Comparison of ENCODE assay signal across 26 cellular contexts in genomic region chrX:39416547-39417262, GRCh38.
"Had no signal": no experiment of that assay in that cellular context is flagged by ENCODE, and none has a peak within 500 bp of the region (broad histone marks: within the 10 kb centered on the region; RNA-seq: fewer than 3 reads in every experiment).

No MANE protein-coding gene starts in this region.

- FAIRE-seq: colon, islet of Langerhans, TTC549 had no signal

- H3K9me3 Mint-ChIP-seq: activated CD8-positive, alpha-beta T cell treated with anti-CD3 and anti-CD28 coated beads for 36 hours; stimulated activated effector memory CD8-positive, alpha-beta T cell treated with anti-CD3 and anti-CD28 coated beads, Interleukin-12 subunit alpha, Interleukin-12 subunit beta, amount 100 ng/mL, for 72 hours; T-helper 2 cell treated with Interferon-gamma antibody and Interleukin-4, amounts not matched to agents 5 μg/mL and 100 μg/mL, for 36 hours; WTC11 had no signal

- H3K4me3 ChIP-seq: body of pancreas, lower lobe of right lung, smooth muscle cell, upper lobe of right lung had no signal

- H3K9me3 ChIP-seq: body of pancreas, lower lobe of right lung, upper lobe of right lung had no signal

- H3K27ac Mint-ChIP-seq: activated CD8-positive, alpha-beta T cell treated with anti-CD3 and anti-CD28 coated beads for 36 hours; activated naive CD8-positive, alpha-beta T cell treated with anti-CD3 and anti-CD28 coated beads, Interleukin-2, amount 10 ng/mL, durations not matched to agents 7 days and 5 days; activated T-helper 17 cell treated with anti-CD3 and anti-CD28 coated beads, Interleukin-2, amount 50 U/mL, for 72 hours; endodermal cell; nephron progenitor cell; stimulated activated effector memory CD8-positive, alpha-beta T cell treated with anti-CD3 and anti-CD28 coated beads, Interleukin-12 subunit alpha, Interleukin-12 subunit beta, amount 100 ng/mL, for 72 hours; T-helper 2 cell treated with Interferon-gamma antibody and Interleukin-4, amounts not matched to agents 5 μg/mL and 100 μg/mL, for 36 hours; WTC11 had no signal

- H3K4me2 ChIP-seq: smooth muscle cell had no signal

- ATAC-seq: activated CD8-positive, alpha-beta T cell treated with anti-CD3 and anti-CD28 coated beads for 36 hours; activated T-helper 17 cell treated with anti-CD3 and anti-CD28 coated beads, Interleukin-2, amount 50 U/mL, for 72 hours; body of pancreas; left cardiac atrium; lower lobe of right lung; stimulated activated effector memory CD8-positive, alpha-beta T cell treated with anti-CD3 and anti-CD28 coated beads, Interleukin-12 subunit alpha, Interleukin-12 subunit beta, amount 100 ng/mL, for 72 hours; upper lobe of right lung; WTC11 had no signal

- H3K36me3 ChIP-seq: lower lobe of right lung, upper lobe of right lung had no signal

- H3K4me1 ChIP-seq: lower lobe of right lung, upper lobe of right lung had no signal

- H3K36me3 Mint-ChIP-seq: activated naive CD8-positive, alpha-beta T cell treated with anti-CD3 and anti-CD28 coated beads, Interleukin-2, amount 10 ng/mL, durations not matched to agents 7 days and 5 days; stimulated activated effector memory CD8-positive, alpha-beta T cell treated with anti-CD3 and anti-CD28 coated beads, Interleukin-12 subunit alpha, Interleukin-12 subunit beta, amount 100 ng/mL, for 72 hours; WTC11 had no signal

- H3K27me3 Mint-ChIP-seq: activated CD8-positive, alpha-beta T cell treated with anti-CD3 and anti-CD28 coated beads for 36 hours; activated naive CD8-positive, alpha-beta T cell treated with anti-CD3 and anti-CD28 coated beads, Interleukin-2, amount 10 ng/mL, durations not matched to agents 7 days and 5 days; activated T-helper 17 cell treated with anti-CD3 and anti-CD28 coated beads, Interleukin-2, amount 50 U/mL, for 72 hours had no signal

- H3K27ac ChIP-seq: body of pancreas, epithelial cell of prostate, lower lobe of right lung, upper lobe of right lung had no signal

- H3K27me3 ChIP-seq: body of pancreas, upper lobe of right lung had no signal

- DNase-seq: activated CD4-positive, alpha-beta T cell treated with anti-CD3 and anti-CD28 coated beads for 4 hours; activated CD8-positive, alpha-beta T cell treated with anti-CD3 and anti-CD28 coated beads for 36 hours; activated naive CD4-positive, alpha-beta T cell; activated naive CD8-positive, alpha-beta T cell treated with anti-CD3 and anti-CD28 coated beads, Interleukin-2, amount 10 ng/mL, durations not matched to agents 7 days and 5 days; activated T-cell treated with anti-CD3 and anti-CD28 coated beads, Interleukin-2, amount 50 U/mL, for 1 hour; amygdala; body of pancreas; central memory CD4-positive, alpha-beta T cell; endodermal cell; foreskin fibroblast; hippocampal formation; left cardiac atrium; lower lobe of right lung; nephron progenitor cell; occipital lobe; stimulated activated CD4-positive, alpha-beta T cell treated with anti-CD3 and anti-CD28 coated beads, Interleukin-4, amount 100 ng/mL, for 24 hours; upper lobe of right lung had no signal

- H3K4me3 Mint-ChIP-seq: activated CD8-positive, alpha-beta T cell treated with anti-CD3 and anti-CD28 coated beads for 36 hours; activated naive CD8-positive, alpha-beta T cell treated with anti-CD3 and anti-CD28 coated beads, Interleukin-2, amount 10 ng/mL, durations not matched to agents 7 days and 5 days; activated T-helper 17 cell treated with anti-CD3 and anti-CD28 coated beads, Interleukin-2, amount 50 U/mL, for 72 hours; endodermal cell; nephron progenitor cell; stimulated activated effector memory CD8-positive, alpha-beta T cell treated with anti-CD3 and anti-CD28 coated beads, Interleukin-12 subunit alpha, Interleukin-12 subunit beta, amount 100 ng/mL, for 72 hours; T-helper 2 cell treated with Interferon-gamma antibody and Interleukin-4, amounts not matched to agents 5 μg/mL and 100 μg/mL, for 36 hours; WTC11 had no signal
